Comparison of ENCODE assay signal across 9 cellular contexts in the genomic region with DNA sequence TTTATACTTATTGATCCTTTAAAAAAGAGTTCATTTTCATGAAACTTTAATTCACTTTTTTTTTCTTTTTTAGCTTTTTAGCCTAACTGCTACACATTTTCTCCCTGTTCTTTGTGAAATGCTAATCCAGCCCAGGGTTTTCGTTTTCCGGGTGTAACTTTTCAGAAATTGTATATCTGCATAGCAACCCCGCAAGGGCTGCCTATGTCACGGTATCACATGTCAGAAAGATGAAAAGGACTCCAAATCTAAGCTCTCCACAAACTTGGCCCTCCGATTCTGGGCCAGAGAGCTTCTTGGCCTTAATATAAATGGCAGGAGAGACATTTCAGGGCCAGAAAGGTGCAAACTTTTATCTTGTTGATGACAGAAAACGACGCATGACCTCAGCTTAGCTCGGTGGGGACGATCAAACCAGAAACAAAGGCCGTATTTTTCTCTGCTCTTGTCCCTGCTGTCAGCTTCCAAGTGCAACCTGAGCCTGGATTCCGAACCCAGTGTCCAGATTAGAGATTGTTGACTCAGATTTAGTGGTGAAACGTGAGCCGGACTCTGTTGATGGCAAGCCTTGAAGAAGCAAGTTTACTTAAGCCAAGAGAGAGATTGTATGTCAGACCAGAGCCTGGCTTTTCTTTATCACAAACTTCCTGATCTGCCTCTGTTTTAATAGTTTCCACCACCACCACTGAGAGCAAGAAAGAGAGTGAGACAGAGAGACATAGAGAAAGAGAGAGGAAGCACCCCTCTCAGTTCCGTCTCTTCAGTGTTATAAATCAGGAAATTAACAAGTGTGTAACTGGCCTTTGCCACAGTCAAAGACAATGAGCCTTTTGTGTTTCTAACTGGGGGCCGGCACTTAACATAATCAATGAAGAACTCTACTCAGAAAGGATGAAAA.
DNase-seq lines count a peak whose midpoint lies in the region; ATAC-seq, FAIRE-seq and TF ChIP-seq lines count a peak whose summit lies in the region.
"Had no signal": no experiment of that assay in that cellular context is flagged by ENCODE, and none has a peak within 500 bp of the region (broad histone marks: within the 10 kb centered on the region; RNA-seq: fewer than 3 reads in every experiment).

No MANE protein-coding gene starts in this region.

- no peak for TF ChIP-seq CTCF in endothelial cell of umbilical vein (IDR thresholded peaks at IDR 0.05; ENCODE audit: extremely low read depth in 1 of 2, insufficient read depth in 1 of 2, low read depth in 1 of 2, low read length in 2 of 2)
- TF ChIP-seq CTCF in psoas muscle (IDR thresholded peaks at IDR 0.05) = no peak
- TF ChIP-seq CTCF in upper lobe of right lung (IDR thresholded peaks at IDR 0.05) = no peak
- TF ChIP-seq CTCF in upper lobe of left lung (IDR thresholded peaks at IDR 0.05) = no peak

- BruUV-seq in endothelial cell of umbilical vein (replicated peaks; lab: Mats Ljungman, UMichigan) = no TSS peak

- TF ChIP-seq POLR2A in endothelial cell of umbilical vein (IDR thresholded peaks at IDR 0.05; ENCODE audit: low read depth, low read length) (no peak), upper lobe of left lung (IDR thresholded peaks at IDR 0.05) (no peak)

- H3K9me3 ChIP-seq in endothelial cell of umbilical vein (replicated peaks; ENCODE audit: control insufficient read depth, insufficient read depth, low read length) (no peaks in the 10 kb centered on the region), psoas muscle (no peaks in the 10 kb centered on the region), upper lobe of right lung (no peaks in the 10 kb centered on the region), upper lobe of left lung (no peaks in the 10 kb centered on the region)

- H3K4me3 ChIP-seq in endothelial cell of umbilical vein (replicated peaks in 1 of 3; ENCODE audit: insufficient read depth in 1 of 3, low read depth in 1 of 3, low read length in 3 of 3) (no peak overlapping the region), psoas muscle (peak overlapping the region; percentile 37), upper lobe of right lung (no peak overlapping the region), upper lobe of left lung (no peak overlapping the region)

- peak; percentile 47 for FAIRE-seq in endothelial cell of umbilical vein (lab: Jason Lieb, UNC)

- CTCF ChIA-PET in endothelial cell of umbilical vein (lab: Charles Lee) = interaction anchor here (1.2 to 1.7 kb wide), 2 partner anchors 8 to 348 kb away, joined by 3 to 6 read pairs; no protein-coding TSS in a partner anchor

- H4K20me1 ChIP-seq in endothelial cell of umbilical vein (replicated peaks; ENCODE audit: control insufficient read depth, extremely low read depth, insufficient read depth, low read length) = no peaks in the 10 kb centered on the region

- dilution Hi-C loops in endothelial cell of umbilical vein (cut with MboI; ENCODE audit: extremely low pct_ligation_motif_present, low sequenced_read_pairs) = no loop called here

- peak; percentile 52 to 81 (median 62) for ATAC-seq in psoas muscle
- no peak for ATAC-seq in upper lobe of right lung
- ATAC-seq in upper lobe of left lung (ENCODE audit: low FRiP score in 2 of 2) = no peak

- WGBS in psoas muscle, 3 donors = 21 to 34% (median 27%) methylated on average over 15 of the region's 15 CpGs
- 67 to 72% methylated on average over 15 of the region's 15 CpGs for WGBS in upper lobe of left lung, 2 donors

- H3K4me1 ChIP-seq in endothelial cell of umbilical vein (ENCODE audit: control insufficient read depth, extremely low read depth, insufficient read depth, low read length) = peaks cover 20% of the 10 kb centered on the region
- peaks cover 67% of the 10 kb centered on the region for H3K4me1 ChIP-seq in psoas muscle
- H3K4me1 ChIP-seq in upper lobe of right lung = peaks cover 8% of the 10 kb centered on the region
- H3K4me1 ChIP-seq in upper lobe of left lung = peaks cover 8 to 10% (median 9%) of the 10 kb centered on the region in 4 donors

- intact Hi-C loops in endothelial cell of umbilical vein (cut with micrococcal nuclease) = loop anchor here (5.0 kb wide), 1 partner anchor 64 kb away; no protein-coding TSS in a partner anchor
- intact Hi-C loops in psoas muscle (cut with DNase I) = no loop called here
- intact Hi-C loops in upper lobe of right lung (cut with DNase I) = no loop called here

- POLR2A ChIA-PET in endothelial cell of umbilical vein (lab: Charles Lee) = no interaction called here

- H3K9ac ChIP-seq in endothelial cell of umbilical vein (replicated peaks; ENCODE audit: extremely low read depth, insufficient read depth, low read length) = peak overlapping the region; percentile 11

- no peak overlapping the region for H3K4me2 ChIP-seq in endothelial cell of umbilical vein (ENCODE audit: insufficient read depth, low read length)

- H3K27me3 ChIP-seq in endothelial cell of umbilical vein (ENCODE audit: control insufficient read depth in 2 of 2, insufficient read depth in 2 of 2, low read length in 2 of 2) (peaks cover 0 to 2% of the 10 kb centered on the region in 2 experiments), psoas muscle (ENCODE audit: insufficient read depth in 3 of 3, low read length in 2 of 3) (no peaks in the 10 kb centered on the region), upper lobe of right lung (no peaks in the 10 kb centered on the region), upper lobe of left lung (no peaks in the 10 kb centered on the region)

- no peak for TF ChIP-seq EP300 in upper lobe of left lung (IDR thresholded peaks at IDR 0.05)

- DNase-seq in HT-29 (ENCODE audit: low spot score) = peak; percentile 33
- peak; percentile 74 to 76 for DNase-seq in NCI-H526 (lab: John Stamatoyannopoulos, UW)
- DNase-seq in endothelial cell of umbilical vein (ENCODE audit: low read depth, low spot score) = no peak
- DNase-seq in psoas muscle = peak in 1 of 2 donors; percentile 54
- DNase-seq in AG08396 (ENCODE audit: low spot score) = no peak
- DNase-seq in upper lobe of right lung = no peak
- DNase-seq in NCI-H1105 (lab: John Stamatoyannopoulos, UW) = no peak
- no peak for DNase-seq in upper lobe of left lung
- DNase-seq: central memory CD4-positive, alpha-beta T cell had no signal

- H3K36me3 ChIP-seq in endothelial cell of umbilical vein (ENCODE audit: control insufficient read depth in 2 of 2, extremely low read depth in 1 of 2, insufficient read depth in 2 of 2, low read length in 2 of 2) (no peaks in the 10 kb centered on the region), psoas muscle (ENCODE audit: insufficient read depth in 1 of 2, low read depth in 1 of 2) (no peaks in the 10 kb centered on the region), upper lobe of right lung (no peaks in the 10 kb centered on the region), upper lobe of left lung (no peaks in the 10 kb centered on the region)

- H3K27ac ChIP-seq in endothelial cell of umbilical vein (ENCODE audit: insufficient read depth, low read depth, low read length) (peak overlapping the region; percentile 42), psoas muscle (peak overlapping the region; percentile 82), upper lobe of right lung (no peak overlapping the region), upper lobe of left lung (no peak overlapping the region)

- no peaks in the 10 kb centered on the region for H3K9me1 ChIP-seq in endothelial cell of umbilical vein (replicated peaks; ENCODE audit: control insufficient read depth, extremely low read depth, insufficient read depth, low read length)

- no peaks in the 10 kb centered on the region for H3K79me2 ChIP-seq in endothelial cell of umbilical vein (ENCODE audit: control insufficient read depth, insufficient read depth, low read length)

- no peak overlapping the region for H2AFZ ChIP-seq in endothelial cell of umbilical vein (ENCODE audit: low read depth, low read length)

TF ChIP-seq in endothelial cell of umbilical vein, 7 proteins besides CTCF, POLR2A, EP300 and RAD21:
- TF ChIP-seq POLR2AphosphoS5 (IDR thresholded peaks at IDR 0.05; ENCODE audit: insufficient read depth, low read depth, low read length) (no peak), JUN (IDR thresholded peaks at IDR 0.05; ENCODE audit: borderline replicate concordance, insufficient read depth, insufficient read length, low read depth) (no peak), FOS (IDR thresholded peaks at IDR 0.05; ENCODE audit: borderline replicate concordance, insufficient read depth, low read length) (no peak), MYC (IDR thresholded peaks at IDR 0.05; ENCODE audit: low read depth, low read length) (no peak), GATA2 (IDR thresholded peaks at IDR 0.05; ENCODE audit: insufficient read depth, insufficient read length, low read depth, low read length) (no peak), EZH2 (IDR thresholded peaks at IDR 0.05; ENCODE audit: borderline replicate concordance, low read depth, low read length, severe bottlenecking) (no peak)
- TF ChIP-seq, protein P1, sequence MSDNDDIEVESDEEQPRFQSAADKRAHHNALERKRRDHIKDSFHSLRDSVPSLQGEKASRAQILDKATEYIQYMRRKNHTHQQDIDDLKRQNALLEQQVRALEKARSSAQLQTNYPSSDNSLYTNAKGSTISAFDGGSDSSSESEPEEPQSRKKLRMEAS (IDR thresholded peaks at IDR 0.05; ENCODE audit: insufficient read depth, insufficient read length) = no peak

Comparison
In these comparisons a context has a peak if more than half of its experiments do, and no peak if none do; other contexts are left out.
1. DNase-seq: peak in HT-29 (single experiment) and NCI-H526 (2 of 2); none in endothelial cell of umbilical vein (single experiment), AG08396 (single experiment), upper lobe of right lung (single experiment), NCI-H1105 (single experiment) and upper lobe of left lung (0 of 2).
2. H3K27ac ChIP-seq: peak in endothelial cell of umbilical vein (single experiment) and psoas muscle (single experiment); none in upper lobe of right lung (single experiment) and upper lobe of left lung (0 of 4).
3. ATAC-seq: peak in psoas muscle (4 of 4); none in upper lobe of right lung (single experiment) and upper lobe of left lung (0 of 2).